Comparison of ENCODE assay signal across 8 cellular contexts in the genomic region with DNA sequence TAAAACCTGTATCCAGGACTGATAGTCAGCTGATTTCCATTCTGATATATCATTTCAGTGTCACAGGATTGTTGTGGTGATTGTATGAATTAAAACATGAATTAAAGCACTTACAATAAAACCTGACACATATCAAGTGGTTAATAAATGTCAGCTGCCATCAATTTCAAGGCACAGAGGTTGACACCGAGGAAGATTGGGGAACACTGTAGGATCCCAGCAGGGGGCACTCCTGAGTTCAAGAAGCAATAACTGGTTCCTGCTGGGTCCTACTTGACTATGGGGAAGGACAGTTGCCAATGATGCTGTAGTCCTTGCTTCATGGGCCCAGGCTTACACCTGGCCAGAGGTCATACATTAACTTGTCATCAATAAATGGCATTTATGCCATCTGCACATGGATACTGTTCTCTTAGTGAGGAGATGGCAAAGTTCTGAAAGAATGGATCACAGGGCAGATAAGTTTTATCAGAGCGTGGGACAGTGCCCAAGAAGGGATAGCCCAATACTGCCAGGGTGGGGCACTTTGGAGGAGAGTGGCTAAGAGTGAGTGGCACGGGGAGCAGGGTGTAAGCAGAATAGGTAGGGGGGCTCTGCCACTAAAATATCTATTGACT.
DNase-seq lines count a peak whose midpoint lies in the region; ATAC-seq lines count a peak whose summit lies in the region.

No MANE protein-coding gene starts in this region.

- ATAC-seq in HG03135 (IDR thresholded peaks at IDR 0.05; ENCODE audit: unreplicated experiment) = peak; percentile 65
- no peak for ATAC-seq in HG02642 (IDR thresholded peaks at IDR 0.05; ENCODE audit: poor library complexity, unreplicated experiment)
- no peak for ATAC-seq in GM21447 (IDR thresholded peaks at IDR 0.05; ENCODE audit: unreplicated experiment)

- DNase-seq in NCI-H1436 (lab: John Stamatoyannopoulos, UW) = peak; percentile 12
- DNase-seq in NCI-H1436 treated with DMSO at 0.1 percent for 48 hours (lab: John Stamatoyannopoulos, UW) = no peak
- peak; percentile 31 for DNase-seq in SW480 (ENCODE audit: low spot score)
- DNase-seq in iPS-NIHi7 (ENCODE audit: extremely low spot score) = peak; percentile 61
- DNase-seq in HK-2 (ENCODE audit: unreplicated experiment) = no peak

Comparison
In these comparisons a context has a peak if more than half of its experiments do, and no peak if none do; other contexts are left out.
1. DNase-seq: peak in NCI-H1436 (single experiment), SW480 (single experiment) and iPS-NIHi7 (single experiment); none in NCI-H1436 treated with DMSO at 0.1 percent for 48 hours (single experiment) and HK-2 (single experiment).